1 cellular context compared by ENCODE assay signal in genomic region chr6:37531026-37531425, GRCh38.
TF ChIP-seq lines count a peak whose summit lies in the region.

No MANE protein-coding gene starts in this region.

TF ChIP-seq in SK-N-SH, 30 proteins besides CTCF, POLR2A, EP300 and RAD21 (continued from another document):
- no peak for TF ChIP-seq ZBTB33 (IDR thresholded peaks at IDR 0.05; ENCODE audit: borderline replicate concordance, low read depth)
- no peak for TF ChIP-seq SMC3 (IDR thresholded peaks at IDR 0.05; ENCODE audit: low read depth, low read length)
- TF ChIP-seq RFX5 (IDR thresholded peaks at IDR 0.05; ENCODE audit: low read length): no peak
- TF ChIP-seq TAF1 (IDR thresholded peaks at IDR 0.05; ENCODE audit: borderline replicate concordance, low read depth, low read length): no peak
- no peak for TF ChIP-seq GATA2 (CRISPR knock-in tag; IDR thresholded peaks at IDR 0.05)
- 0 out of 2 replicates have a peak, but pooled peaks have one; percentile 9 for TF ChIP-seq REST (IDR thresholded peaks at IDR 0.05; ENCODE audit: low read depth, low read length)
